ENCODE assay signal across 21 cellular contexts in genomic region chr11:134506046-134506445, GRCh38.
"Had no signal": no experiment of that assay in that cellular context is flagged by ENCODE, and none has a peak within 500 bp of the region (broad histone marks: within the 10 kb centered on the region; RNA-seq: fewer than 3 reads in every experiment).

No MANE protein-coding gene starts in this region.

- H3K4me3 ChIP-seq: colonic mucosa, esophagus squamous epithelium, gastrocnemius medialis, heart right ventricle, left lung, lower lobe of right lung, mucosa of descending colon had no signal

- H3K36me3 ChIP-seq: colonic mucosa, esophagus squamous epithelium, gastrocnemius medialis, heart right ventricle, left lung, lower lobe of right lung had no signal

- DNase-seq: colonic mucosa; cortex of kidney; effector CD8-positive, alpha-beta T cell; effector memory CD8-positive, alpha-beta T cell; esophagus squamous epithelium; foreskin fibroblast; foreskin melanocyte; gastrocnemius medialis; glutamatergic neuron; heart right ventricle; hippocampal formation; left cardiac atrium; left ventricle myocardium superior; lower lobe of right lung; mesenchymal stem cell; naive B cell had no signal

- H3K36me3 Mint-ChIP-seq: mesothelial cell of epicardium, naive B cell had no signal

- H3K4me1 Mint-ChIP-seq: naive B cell had no signal

- H3K4me1 ChIP-seq: colonic mucosa, esophagus squamous epithelium, gastrocnemius medialis, heart right ventricle, left lung, lower lobe of right lung had no signal

- H3K9me3 ChIP-seq: colonic mucosa, esophagus squamous epithelium, gastrocnemius medialis, heart right ventricle, left lung, lower lobe of right lung, mucosa of descending colon had no signal

- H3K27me3 Mint-ChIP-seq: dendritic cell treated with granulocyte-macrophage colony-stimulating factor and Interleukin-4, amounts not matched to agents 40 ng/mL and 50 ng/mL, for 4 days had no signal

- H3K4me3 Mint-ChIP-seq: dendritic cell treated with granulocyte-macrophage colony-stimulating factor and Interleukin-4, amounts not matched to agents 40 ng/mL and 50 ng/mL, for 4 days; effector memory CD8-positive, alpha-beta T cell; mesothelial cell of epicardium had no signal

- H3K9me3 Mint-ChIP-seq: dendritic cell treated with granulocyte-macrophage colony-stimulating factor and Interleukin-4, amounts not matched to agents 40 ng/mL and 50 ng/mL, for 4 days; effector memory CD8-positive, alpha-beta T cell; mesothelial cell of epicardium had no signal

- H3K27ac Mint-ChIP-seq: dendritic cell treated with granulocyte-macrophage colony-stimulating factor and Interleukin-4, amounts not matched to agents 40 ng/mL and 50 ng/mL, for 4 days; effector memory CD8-positive, alpha-beta T cell; mesothelial cell of epicardium had no signal

- H3K27ac ChIP-seq: colonic mucosa, esophagus squamous epithelium, gastrocnemius medialis, heart right ventricle, left lung, lower lobe of right lung had no signal

- ATAC-seq: effector memory CD8-positive, alpha-beta T cell; esophagus mucosa; gastrocnemius medialis; heart right ventricle; left cardiac atrium; left lung; left ventricle myocardium superior; lower lobe of right lung; mucosa of descending colon had no signal
